19 cellular contexts compared by ENCODE assay signal in genomic region chr12:80707830-80708534, GRCh38. TPM values are rescaled to one million over a fixed set of nuclear protein-coding genes. Genes with fewer than 3 reads are reported as not detected.
DNase-seq lines count a peak whose midpoint lies in the region; ATAC-seq and TF ChIP-seq lines count a peak whose summit lies in the region.
"Had no signal": no experiment of that assay in that cellular context is flagged by ENCODE, and none has a peak within 500 bp of the region (broad histone marks: within the 10 kb centered on the region; RNA-seq: fewer than 3 reads in every experiment).

No MANE protein-coding gene starts in this region.

- peak overlapping the region in 3 of 5 experiments; percentile 78 to 86 (median 83) for H3K27ac Mint-ChIP-seq in brain
- H3K27ac Mint-ChIP-seq: activated CD4-positive, alpha-beta T cell treated with anti-CD3 and anti-CD28 coated beads for 36 hours; IgD-negative memory B cell; memory B cell; stimulated activated naive CD8-positive, alpha-beta T cell treated with anti-CD3 and anti-CD28 coated beads, Interleukin-15, amount 100 ng/mL, for 72 hours; T-helper 1 cell treated with Interleukin-12 subunit alpha and Interleukin-12 subunit beta and Interleukin-4 antibody, amounts not matched to agents 30 μg/mL and 1 μg/mL, for 36 hours had no signal

- H3K4me3 ChIP-seq in retinal pigment epithelial cell (ENCODE audit: low read length), result peak overlapping the region; percentile 40
- H3K4me3 ChIP-seq in upper lobe of right lung, result no peak overlapping the region
- H3K4me3 ChIP-seq in MM.1S (ENCODE audit: low read length), result no peak overlapping the region

- TF ChIP-seq CTCF in brain (conservative IDR thresholded peaks at IDR 0.05) (no peak), retinal pigment epithelial cell (conservative IDR thresholded peaks at IDR 0.05; ENCODE audit: low read depth, low read length) (no peak), upper lobe of right lung (IDR thresholded peaks at IDR 0.05) (no peak), MM.1S (IDR thresholded peaks at IDR 0.05; ENCODE audit: low read length) (no peak)

- peaks cover 47% of the 10 kb centered on the region for H3K27me3 Mint-ChIP-seq in brain

- H3K4me1 ChIP-seq in upper lobe of right lung, result no peaks in the 10 kb centered on the region
- H3K4me1 ChIP-seq in MM.1S (ENCODE audit: low read length), result peaks cover 10% of the 10 kb centered on the region; the same call in 1 of the 2 replicates

- no peak overlapping the region for H3K27ac ChIP-seq in upper lobe of right lung
- H3K27ac ChIP-seq in MM.1S (ENCODE audit: low read length), result no peak overlapping the region

- peaks cover 10% of the 10 kb centered on the region for H3K36me3 Mint-ChIP-seq in brain
- H3K36me3 Mint-ChIP-seq: IgD-negative memory B cell, memory B cell had no signal

- no peak overlapping the region for H2AFZ ChIP-seq in MM.1S (ENCODE audit: low read length)

- H4K20me1 ChIP-seq in MM.1S (ENCODE audit: insufficient read depth, low read length), result no peaks in the 10 kb centered on the region

- no peaks in the 10 kb centered on the region for H3K79me2 ChIP-seq in MM.1S (ENCODE audit: low read length)

- peak overlapping the region; percentile 76 to 88 (median 83) for H3K4me3 Mint-ChIP-seq in brain
- H3K4me3 Mint-ChIP-seq: activated CD4-positive, alpha-beta T cell treated with anti-CD3 and anti-CD28 coated beads for 36 hours; memory B cell; stimulated activated naive CD8-positive, alpha-beta T cell treated with anti-CD3 and anti-CD28 coated beads, Interleukin-15, amount 100 ng/mL, for 72 hours had no signal

- no peaks in the 10 kb centered on the region for H3K9me2 ChIP-seq in MM.1S (replicated peaks; ENCODE audit: insufficient read depth, low read length)

- peaks cover 11% of the 10 kb centered on the region for H3F3A ChIP-seq in MM.1S (ENCODE audit: insufficient read depth, low read length)

- H3K9me3 ChIP-seq in upper lobe of right lung (no peaks in the 10 kb centered on the region), MM.1S (replicated peaks; ENCODE audit: insufficient read depth, low read length) (no peaks in the 10 kb centered on the region)

- H3K27me3 ChIP-seq in upper lobe of right lung, result peaks cover 15% of the 10 kb centered on the region
- H3K27me3 ChIP-seq in MM.1S (replicated peaks; ENCODE audit: insufficient read depth, low read length), result no peaks in the 10 kb centered on the region

- peaks cover 0 to 9% (median 6%) of the 10 kb centered on the region in 5 experiments for H3K9me3 Mint-ChIP-seq in brain
- H3K9me3 Mint-ChIP-seq: T-helper 1 cell treated with Interleukin-12 subunit alpha and Interleukin-12 subunit beta and Interleukin-4 antibody, amounts not matched to agents 30 μg/mL and 1 μg/mL, for 36 hours had no signal

- TF ChIP-seq POLR2A in GM19193 (IDR thresholded peaks at IDR 0.05; ENCODE audit: extremely low read depth, insufficient read depth, insufficient read length), result peak; percentile 21

- no peaks in the 10 kb centered on the region for H3K36me3 ChIP-seq in upper lobe of right lung
- no peaks in the 10 kb centered on the region for H3K36me3 ChIP-seq in MM.1S (replicated peaks; ENCODE audit: insufficient read depth, low read length)

- ATAC-seq in upper lobe of right lung, result no peak
- ATAC-seq: activated CD4-positive, alpha-beta T cell treated with anti-CD3 and anti-CD28 coated beads for 36 hours; stimulated activated naive CD8-positive, alpha-beta T cell treated with anti-CD3 and anti-CD28 coated beads, Interleukin-15, amount 100 ng/mL, for 72 hours had no signal

- intact Hi-C loops in upper lobe of right lung (cut with DNase I), result no loop called here

- peak; percentile 38 for DNase-seq in iPS-NIHi7 (ENCODE audit: extremely low spot score)
- no peak for DNase-seq in retinal pigment epithelial cell (ENCODE audit: low read depth)
- no peak for DNase-seq in upper lobe of right lung
- no peak for DNase-seq in GM19238 (ENCODE audit: insufficient read length, low spot score)
- no peak for DNase-seq in MM.1S
- DNase-seq in stimulated activated CD4-positive, alpha-beta T cell treated with anti-CD3 and anti-CD28 coated beads, Interleukin-4, amount 100 ng/mL, for 24 hours, result no peak
- DNase-seq: activated CD4-positive, alpha-beta T cell treated with anti-CD3 and anti-CD28 coated beads for 36 hours; activated T-cell treated with anti-CD3 and anti-CD28 coated beads, Interleukin-2, amount 50 U/mL, for 48 hours; C1 segment of cervical spinal cord; effector memory CD4-positive, alpha-beta T cell; NCI-H1105 treated with DMSO at 0.1 percent for 48 hours; NCI-H446 treated with DMSO at 0.1 percent for 48 hours; stimulated activated naive CD8-positive, alpha-beta T cell treated with anti-CD3 and anti-CD28 coated beads, Interleukin-15, amount 100 ng/mL, for 72 hours had no signal

- peaks cover 45% of the 10 kb centered on the region for H3K4me1 Mint-ChIP-seq in brain
- H3K4me1 Mint-ChIP-seq: activated CD4-positive, alpha-beta T cell treated with anti-CD3 and anti-CD28 coated beads for 36 hours; stimulated activated naive CD8-positive, alpha-beta T cell treated with anti-CD3 and anti-CD28 coated beads, Interleukin-15, amount 100 ng/mL, for 72 hours had no signal

- H3K9ac ChIP-seq in MM.1S (ENCODE audit: low read length), result no peak overlapping the region

- no peak overlapping the region for H3K4me2 ChIP-seq in MM.1S (ENCODE audit: low read depth, low read length)

RNA-seq across cellular contexts. Expression of gene MYF6, which starts 0.5 kb away (rescaled TPM):
- not detected for polyA plus RNA-seq in brain (ENCODE audit: insufficient read depth, low read depth, low replicate concordance)
- not detected for total RNA-seq in upper lobe of right lung
- total RNA-seq: activated CD4-positive, alpha-beta T cell treated with anti-CD3 and anti-CD28 coated beads for 36 hours; Daoy had no signal
- polyA plus RNA-seq: IgD-negative memory B cell had no signal

RNA-seq across cellular contexts. Expression of gene MYF5, which starts 8.7 kb away (rescaled TPM):
- not detected for polyA plus RNA-seq in brain (ENCODE audit: insufficient read depth, low read depth, low replicate concordance)
- total RNA-seq in upper lobe of right lung, result not detected
- total RNA-seq: activated CD4-positive, alpha-beta T cell treated with anti-CD3 and anti-CD28 coated beads for 36 hours; Daoy had no signal
- polyA plus RNA-seq: IgD-negative memory B cell had no signal
